In genomic region chr2:181176540-181176939, GRCh38 we compare ENCODE assay signal across 24 cellular contexts.
"Had no signal": no experiment of that assay in that cellular context is flagged by ENCODE, and none has a peak within 500 bp of the region (broad histone marks: within the 10 kb centered on the region; RNA-seq: fewer than 3 reads in every experiment).

No MANE protein-coding gene starts in this region.

- H3K4me2 ChIP-seq: hepatocyte had no signal

- H3K9me3 ChIP-seq: ovary, right lobe of liver, stomach, vagina had no signal

- DNase-seq: activated CD4-positive, alpha-beta T cell treated with anti-CD3 and anti-CD28 coated beads, Interleukin-2, amount 10 ng/mL, durations not matched to agents 24 days and 14 days; activated CD4-positive, CD25-positive, alpha-beta regulatory T cell; activated naive CD4-positive, alpha-beta T cell; activated naive CD8-positive, alpha-beta T cell treated with anti-CD3 and anti-CD28 coated beads, Interleukin-2, amount 50 U/mL, for 24 hours; activated T-cell treated with anti-CD3 and anti-CD28 coated beads for 4 hours; anterior cingulate cortex; mesendoderm; natural killer cell; ovary; right lobe of liver; small intestine; stimulated activated CD4-positive, alpha-beta T cell treated with anti-CD3 and anti-CD28 coated beads, Interleukin-15, amount 100 ng/mL, for 24 hours; stimulated activated CD4-positive, alpha-beta T cell treated with anti-CD3 and anti-CD28 coated beads, Interleukin-2, amount 100 ng/mL, for 48 hours; stomach; SW 1271; T-helper 9 cell; trophoblast cell had no signal

- H3K27ac Mint-ChIP-seq: activated CD4-positive, alpha-beta T cell treated with anti-CD3 and anti-CD28 coated beads, Interleukin-2, amount 10 ng/mL, durations not matched to agents 24 days and 14 days; activated naive CD8-positive, alpha-beta T cell treated with anti-CD3 and anti-CD28 coated beads, Interleukin-2, amount 50 U/mL, for 24 hours; activated T-helper 1 cell treated with anti-CD3 and anti-CD28 coated beads, Interleukin-12 subunit alpha, Interleukin-12 subunit beta, Interleukin-2, Interleukin-4 antibody, amounts not matched to agents 30 ng/mL and 10 ng/mL and 1 ng/mL, durations not matched to agents 14 hours and 24 hours and 36 hours; brain; natural killer cell had no signal

- H3K4me1 ChIP-seq: right lobe of liver, stomach, vagina had no signal

- H3K79me2 ChIP-seq: hepatocyte had no signal

- FAIRE-seq: small intestine had no signal

- ATAC-seq: activated naive CD8-positive, alpha-beta T cell treated with anti-CD3 and anti-CD28 coated beads, Interleukin-2, amount 50 U/mL, for 24 hours; esophagus mucosa; natural killer cell; right lobe of liver had no signal

- H3K36me3 Mint-ChIP-seq: brain, natural killer cell had no signal

- H3K27me3 Mint-ChIP-seq: activated CD4-positive, alpha-beta T cell treated with anti-CD3 and anti-CD28 coated beads, Interleukin-2, amount 10 ng/mL, durations not matched to agents 24 days and 14 days; activated naive CD8-positive, alpha-beta T cell treated with anti-CD3 and anti-CD28 coated beads, Interleukin-2, amount 50 U/mL, for 24 hours; central memory CD8-positive, alpha-beta T cell had no signal

- H3K36me3 ChIP-seq: ovary, right lobe of liver, stomach, vagina had no signal

- H3K4me3 Mint-ChIP-seq: activated CD4-positive, alpha-beta T cell treated with anti-CD3 and anti-CD28 coated beads, Interleukin-2, amount 10 ng/mL, durations not matched to agents 24 days and 14 days; activated naive CD8-positive, alpha-beta T cell treated with anti-CD3 and anti-CD28 coated beads, Interleukin-2, amount 50 U/mL, for 24 hours; activated T-helper 1 cell treated with anti-CD3 and anti-CD28 coated beads, Interleukin-12 subunit alpha, Interleukin-12 subunit beta, Interleukin-2, Interleukin-4 antibody, amounts not matched to agents 30 ng/mL and 10 ng/mL and 1 ng/mL, durations not matched to agents 14 hours and 24 hours and 36 hours; brain; central memory CD8-positive, alpha-beta T cell; natural killer cell had no signal

- H3K27me3 ChIP-seq: hepatocyte, ovary, right lobe of liver, stomach, vagina had no signal

- H2AFZ ChIP-seq: hepatocyte had no signal

- H3K27ac ChIP-seq: coronary artery, hepatocyte, ovary, right lobe of liver, stomach, vagina had no signal

- H3K4me3 ChIP-seq: coronary artery, hepatocyte, ovary, right lobe of liver, stomach, vagina had no signal
